Comparison of ENCODE assay signal across 9 cellular contexts in genomic region chr16:30430428-30430970, GRCh38. TPM values are rescaled to one million over a fixed set of nuclear protein-coding genes. Genes with fewer than 3 reads are reported as not detected.
DNase-seq lines count a peak whose midpoint lies in the region; ATAC-seq and TF ChIP-seq lines count a peak whose summit lies in the region.
"Had no signal": no experiment of that assay in that cellular context is flagged by ENCODE, and none has a peak within 500 bp of the region (broad histone marks: within the 10 kb centered on the region; RNA-seq: fewer than 3 reads in every experiment).

No MANE protein-coding gene starts in this region.

- no peak overlapping the region for H3K9ac ChIP-seq in PC-3 (ENCODE audit: low read length)
- peak overlapping the region; percentile 57 for H3K9ac ChIP-seq in rectal smooth muscle tissue (ENCODE audit: low read length)

- peak overlapping the region; percentile 68 for H2AFZ ChIP-seq in PC-3 (ENCODE audit: low read length)

- CTCF ChIA-PET in AG04450 (lab: Charles Lee) = interaction anchor here (0.6 to 2.5 kb wide), 17 partner anchors 10 to 462 kb away, joined by 3 to 12 read pairs (median 4); partner anchors contain the start of gene SEPHS2
- CTCF ChIA-PET in PC-3 (lab: Charles Lee) = interaction anchor here (0.9 to 1.0 kb wide), 5 partner anchors 13 to 366 kb away, joined by 3 to 6 read pairs (median 4); partner anchors contain the start of genes ZNF747 and ZNF764
- CTCF ChIA-PET in activated naive CD4-positive, alpha-beta T cell treated with anti-CD3 and anti-CD28 coated beads for 36 hours (lab: Charles Lee) = interaction anchor here (0.6 to 3.4 kb wide), 39 partner anchors 10 to 524 kb away, joined by 3 to 31 read pairs (median 5); partner anchors contain the start of genes ITGAL, ZNF688, ZNF689 and ZNF747

- BruUV-seq in PC-3 (replicated peaks; lab: Mats Ljungman, UMichigan) = TSS peak; percentile 69

- POLR2A ChIA-PET in AG04450 (lab: Yijun Ruan, JAX) = interaction anchor here (0.5 to 1.6 kb wide), 5 partner anchors 13 to 204 kb away, joined by 3 to 9 read pairs (median 6); partner anchors contain the start of gene ZNF689
- POLR2A ChIA-PET in PC-3 (lab: Charles Lee; ENCODE audit: unreplicated experiment) = interaction anchor here (1.0 kb wide), 1 partner anchor 204 kb away, joined by 16 read pairs; no protein-coding TSS in a partner anchor

- H3K4me3 Mint-ChIP-seq in activated naive CD4-positive, alpha-beta T cell treated with anti-CD3 and anti-CD28 coated beads for 36 hours = no peak overlapping the region

- H3K4me1 ChIP-seq in PC-3 (ENCODE audit: insufficient read depth, low read length) = peaks cover 12% of the 10 kb centered on the region; the same call in 1 of the 2 replicates
- peaks cover 9% of the 10 kb centered on the region for H3K4me1 ChIP-seq in rectal smooth muscle tissue (ENCODE audit: control insufficient read depth, insufficient read depth, low read length)

- TF ChIP-seq CTCF in AG04450 (IDR thresholded peaks at IDR 0.05; ENCODE audit: low read depth, low read length) (no peak), PC-3 (conservative IDR thresholded peaks at IDR 0.05; ENCODE audit: low read depth, low read length) (no peak; the same call in 1 of the 2 replicates), fibroblast of mammary gland (conservative IDR thresholded peaks at IDR 0.05; ENCODE audit: control insufficient read depth, insufficient read depth, low read depth, low read length) (no peak)

- H3K27ac ChIP-seq in AG04450 (ENCODE audit: low read depth, low read length) (no peak overlapping the region), PC-3 (ENCODE audit: low read length) (no peak overlapping the region), rectal smooth muscle tissue (ENCODE audit: low read depth, low read length) (peak overlapping the region; percentile 66)

- H3K9me3 Mint-ChIP-seq in activated naive CD4-positive, alpha-beta T cell treated with anti-CD3 and anti-CD28 coated beads for 36 hours = no peaks in the 10 kb centered on the region

- H3K36me3 Mint-ChIP-seq in activated naive CD4-positive, alpha-beta T cell treated with anti-CD3 and anti-CD28 coated beads for 36 hours (ENCODE audit: low read depth) = peaks cover 21% of the 10 kb centered on the region

- peaks cover 42% of the 10 kb centered on the region for H3K4me1 Mint-ChIP-seq in activated naive CD4-positive, alpha-beta T cell treated with anti-CD3 and anti-CD28 coated beads for 36 hours (ENCODE audit: low read depth)

- no peaks in the 10 kb centered on the region for H3K9me2 ChIP-seq in PC-3 (replicated peaks; ENCODE audit: low read length)

- H3K4me3 ChIP-seq in AG04450 (ENCODE audit: low read depth, low read length) (peak overlapping the region; percentile 93), PC-3 (ENCODE audit: low read length) (no peak overlapping the region), fibroblast of mammary gland (ENCODE audit: control insufficient read depth, low read depth, low read length) (peak overlapping the region; percentile 86), rectal smooth muscle tissue (ENCODE audit: low read length) (peak overlapping the region; percentile 52)

- ATAC-seq in GM21528 (IDR thresholded peaks at IDR 0.05; ENCODE audit: low FRiP score, unreplicated experiment) (peak; percentile 9), PC-3 (no peak)

- peaks cover 33% of the 10 kb centered on the region for H3K79me2 ChIP-seq in PC-3 (ENCODE audit: low read length)

- no peaks in the 10 kb centered on the region for H3K9me3 ChIP-seq in AG04450 (ENCODE audit: control insufficient read depth, insufficient read depth, low read length)
- no peaks in the 10 kb centered on the region for H3K9me3 ChIP-seq in PC-3 (ENCODE audit: low read length)

- H3K27me3 Mint-ChIP-seq in activated naive CD4-positive, alpha-beta T cell treated with anti-CD3 and anti-CD28 coated beads for 36 hours (ENCODE audit: low read depth) = no peaks in the 10 kb centered on the region

- no peaks in the 10 kb centered on the region for H4K20me1 ChIP-seq in PC-3 (ENCODE audit: low read length)

- no peaks in the 10 kb centered on the region for H3F3A ChIP-seq in PC-3 (ENCODE audit: low read length, unreplicated experiment)

- no peak overlapping the region for H3K27ac Mint-ChIP-seq in activated naive CD4-positive, alpha-beta T cell treated with anti-CD3 and anti-CD28 coated beads for 36 hours

- H3K36me3 ChIP-seq in PC-3 (ENCODE audit: low read depth, low read length) (peaks cover 10% of the 10 kb centered on the region), rectal smooth muscle tissue (ENCODE audit: control insufficient read depth, insufficient read depth, low read length) (no peaks in the 10 kb centered on the region)

- intact Hi-C loops in PC-3 (cut with micrococcal nuclease) = loop anchor here (5.0 kb wide), 1 partner anchor 207 kb away; no protein-coding TSS in a partner anchor
- intact Hi-C loops in activated naive CD4-positive, alpha-beta T cell treated with anti-CD3 and anti-CD28 coated beads for 36 hours (cut with micrococcal nuclease) = loop anchor here (1.0 to 2.0 kb wide), 15 partner anchors 15 to 264 kb away; partner anchors contain the start of genes FBRS, SEPHS2, ZNF689 and ZNF768

- no peak for DNase-seq in AG04450 (ENCODE audit: low read depth, low spot score)
- no peak for DNase-seq in PC-3
- peak; percentile 20 for DNase-seq in fibroblast of mammary gland (ENCODE audit: low read depth)
- DNase-seq in CD1c-positive myeloid dendritic cell (ENCODE audit: extremely low spot score) = no peak
- no peak for DNase-seq in NCI-H748 (lab: John Stamatoyannopoulos, UW; ENCODE audit: unreplicated experiment)
- no peak for DNase-seq in activated naive CD4-positive, alpha-beta T cell treated with anti-CD3 and anti-CD28 coated beads for 36 hours

- H3K4me2 ChIP-seq in PC-3 (ENCODE audit: low read length) = peak overlapping the region; percentile 31

- H3K27me3 ChIP-seq in AG04450 (ENCODE audit: control insufficient read depth, insufficient read depth, low read length) = no peaks in the 10 kb centered on the region
- H3K27me3 ChIP-seq in PC-3 (ENCODE audit: low read length) = no peaks in the 10 kb centered on the region
- H3K27me3 ChIP-seq in rectal smooth muscle tissue (ENCODE audit: control insufficient read depth, insufficient read depth, low read length) = no peaks in the 10 kb centered on the region

RNA-seq across cellular contexts. Expression of gene DCTPP1, which starts 0.7 kb away (rescaled TPM):
- polyA plus RNA-seq in AG04450 (2011; rRNA removed) = 34.1 and 34.7 TPM in 2 replicates
- polyA minus RNA-seq in AG04450 (2011; rRNA and poly(A)+ RNA removed) = 9.6 and 15.7 TPM in 2 replicates
- total RNA-seq in PC-3 (2014; rRNA removed) = 63.1 and 64.1 TPM in 2 replicates
- total RNA-seq in activated naive CD4-positive, alpha-beta T cell treated with anti-CD3 and anti-CD28 coated beads for 36 hours = 10 to 100 TPM; 69.9 to 73.0 TPM

RNA-seq across cellular contexts. Expression of gene SEPHS2, which starts 15.2 kb away (rescaled TPM):
- polyA plus RNA-seq in AG04450 (2011; rRNA removed) = 41.2 and 47.1 TPM in 2 replicates
- 27.1 and 32.0 TPM in 2 replicates for polyA minus RNA-seq in AG04450 (2011; rRNA and poly(A)+ RNA removed)
- 8.4 and 16.8 TPM in 2 replicates for total RNA-seq in PC-3 (2014; rRNA removed)
- total RNA-seq in activated naive CD4-positive, alpha-beta T cell treated with anti-CD3 and anti-CD28 coated beads for 36 hours = 10 to 100 TPM; 37.8 to 39.2 TPM

RNA-seq across cellular contexts. Expression of gene ZNF771, which starts 23.1 kb away (rescaled TPM):
- 9.3 and 10.1 TPM in 2 replicates for polyA plus RNA-seq in AG04450 (2011; rRNA removed)
- polyA minus RNA-seq in AG04450 (2011; rRNA and poly(A)+ RNA removed) = 5.8 and 6.3 TPM in 2 replicates
- 3.6 and 4.3 TPM in 2 replicates for total RNA-seq in PC-3 (2014; rRNA removed)
- 1 to 10 TPM; 3.4 to 4.7 TPM for total RNA-seq in activated naive CD4-positive, alpha-beta T cell treated with anti-CD3 and anti-CD28 coated beads for 36 hours

RNA-seq across cellular contexts. Expression of gene ZNF48, which starts 35.3 kb away (rescaled TPM):
- 4.3 and 5.3 TPM in 2 replicates for polyA plus RNA-seq in AG04450 (2011; rRNA removed)
- 5.9 and 6.6 TPM in 2 replicates for polyA minus RNA-seq in AG04450 (2011; rRNA and poly(A)+ RNA removed)
- total RNA-seq in PC-3 (2014; rRNA removed) = 8.9 and 14.2 TPM in 2 replicates
- total RNA-seq in activated naive CD4-positive, alpha-beta T cell treated with anti-CD3 and anti-CD28 coated beads for 36 hours = 1 to 10 TPM; 5.3 to 6.0 TPM

RNA-seq across cellular contexts. Expression of gene ITGAL, which starts 42.0 kb away (rescaled TPM):
- not detected in 2 replicates for polyA plus RNA-seq in AG04450 (2011; rRNA removed)
- not detected in 2 replicates for polyA minus RNA-seq in AG04450 (2011; rRNA and poly(A)+ RNA removed)
- not detected in 2 replicates for total RNA-seq in PC-3 (2014; rRNA removed)
- 10 to 100 TPM; 83.8 to 89.0 TPM for total RNA-seq in activated naive CD4-positive, alpha-beta T cell treated with anti-CD3 and anti-CD28 coated beads for 36 hours
- total RNA-seq: bronchial epithelial cell had no signal
